ENCODE assay signal across 23 cellular contexts in the genomic region with DNA sequence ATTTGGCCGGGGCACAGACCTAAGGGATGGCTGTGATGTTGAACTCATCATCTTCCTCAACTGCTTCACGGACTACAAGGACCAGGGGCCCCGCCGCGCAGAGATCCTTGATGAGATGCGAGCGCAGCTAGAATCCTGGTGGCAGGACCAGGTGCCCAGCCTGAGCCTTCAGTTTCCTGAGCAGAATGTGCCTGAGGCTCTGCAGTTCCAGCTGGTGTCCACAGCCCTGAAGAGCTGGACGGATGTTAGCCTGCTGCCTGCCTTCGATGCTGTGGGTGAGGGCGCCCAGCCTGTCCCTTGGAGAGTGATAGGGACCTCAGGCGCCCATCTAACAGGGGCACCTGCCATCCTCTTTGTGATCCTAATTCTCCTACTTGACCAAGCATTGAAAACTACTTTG. TPM values are rescaled to one million over a fixed set of nuclear protein-coding genes. Genes with fewer than 3 reads are reported as not detected.
DNase-seq lines count a peak whose midpoint lies in the region; ATAC-seq and TF ChIP-seq lines count a peak whose summit lies in the region.
"Had no signal": no experiment of that assay in that cellular context is flagged by ENCODE, and none has a peak within 500 bp of the region (broad histone marks: within the 10 kb centered on the region; RNA-seq: fewer than 3 reads in every experiment).

No MANE protein-coding gene starts in this region.

- peak overlapping the region in 1 of 2 experiments; percentile 74; a peak in 2 of 4 replicates for H3K27ac ChIP-seq in SK-N-SH (ENCODE audit: low read depth in 2 of 2, low read length in 1 of 2)
- H3K27ac ChIP-seq in neuronal stem cell (replicated peaks; ENCODE audit: low read length), result no peak overlapping the region
- no peak overlapping the region for H3K27ac ChIP-seq in breast epithelium
- H3K27ac ChIP-seq: 22Rv1 had no signal

- H2AFZ ChIP-seq in SK-N-SH (ENCODE audit: low read depth) (no peak overlapping the region), neuronal stem cell (ENCODE audit: low read length) (no peak overlapping the region)

- POLR2A ChIA-PET in SK-N-SH (lab: Yijun Ruan, JAX) (no interaction called here), WTC11 (lab: Charles Lee) (no interaction called here)

- no peaks in the 10 kb centered on the region for H3K79me1 ChIP-seq in neuronal stem cell (ENCODE audit: low read depth, low read length)

- peak in 1 of 2 experiments; percentile 27; a peak in 1 of 4 replicates for TF ChIP-seq EP300 in SK-N-SH (IDR thresholded peaks at IDR 0.05; ENCODE audit: borderline replicate concordance in 1 of 2, low read depth in 1 of 2, low read length in 1 of 2)

- peak overlapping the region; percentile 75 for H2BK12ac ChIP-seq in neuronal stem cell (ENCODE audit: low read length)

- H3K23ac ChIP-seq in neuronal stem cell (ENCODE audit: low read depth, low read length, poor library complexity), result peak overlapping the region; percentile 17

- intact Hi-C loops in breast epithelium (cut with DNase I; ENCODE audit: low total_unique reads), result no loop called here

- no peaks in the 10 kb centered on the region for H3K36me3 ChIP-seq in SK-N-SH (replicated peaks in 1 of 2; ENCODE audit: control insufficient read depth in 1 of 2, insufficient read depth in 2 of 2, low read length in 1 of 2)
- no peaks in the 10 kb centered on the region for H3K36me3 ChIP-seq in neuronal stem cell (replicated peaks in 1 of 2; ENCODE audit: control insufficient read depth in 2 of 2, insufficient read depth in 2 of 2, low read length in 2 of 2)
- H3K36me3 ChIP-seq in breast epithelium, result no peaks in the 10 kb centered on the region

- H2BK15ac ChIP-seq in neuronal stem cell (ENCODE audit: low read length), result no peak overlapping the region

- no peaks in the 10 kb centered on the region for H3K9me2 ChIP-seq in SK-N-SH

- H3K79me2 ChIP-seq in SK-N-SH (ENCODE audit: insufficient read depth), result no peaks in the 10 kb centered on the region

- no peaks in the 10 kb centered on the region for H3K4me1 Mint-ChIP-seq in WTC11
- H3K4me1 Mint-ChIP-seq: B cell had no signal

- peaks cover 6% of the 10 kb centered on the region for H3K27me3 Mint-ChIP-seq in WTC11 (ENCODE audit: low read depth)
- H3K27me3 Mint-ChIP-seq: B cell; CD4-positive, CD25-positive, alpha-beta regulatory T cell; CD8-positive, alpha-beta memory T cell had no signal

- CTCF ChIA-PET in SK-N-SH (lab: Yijun Ruan, JAX), result interaction anchor here (1.2 to 1.4 kb wide), 4 partner anchors 11 to 34 kb away, joined by 3 to 5 read pairs (median 3); no protein-coding TSS in a partner anchor
- CTCF ChIA-PET in WTC11 (lab: Charles Lee), result no interaction called here

- TF ChIP-seq CTCF in SK-N-SH (IDR thresholded peaks at IDR 0.05), result no peak
- TF ChIP-seq CTCF in WTC11 (IDR thresholded peaks at IDR 0.05), result no peak
- TF ChIP-seq CTCF in breast epithelium (IDR thresholded peaks at IDR 0.05), result no peak

- no peak overlapping the region for H3K4me3 Mint-ChIP-seq in WTC11
- H3K4me3 Mint-ChIP-seq: B cell; CD4-positive, CD25-positive, alpha-beta regulatory T cell; CD8-positive, alpha-beta memory T cell had no signal

- peak overlapping the region; percentile 60 for H2BK5ac ChIP-seq in neuronal stem cell (ENCODE audit: low read length)

- DNase-seq in SK-N-SH, result peak; percentile 67
- DNase-seq in WTC11 (ENCODE audit: low spot score), result no peak
- no peak for DNase-seq in neuronal stem cell (ENCODE audit: low spot score)
- DNase-seq in breast epithelium (ENCODE audit: low spot score in 2 of 2), result no peak
- DNase-seq: C1 segment of cervical spinal cord; CD4-positive, CD25-positive, alpha-beta regulatory T cell; CD8-positive, alpha-beta memory T cell; COR-L47; DMS 273 treated with DMSO at 0.1 percent for 48 hours; DMS53; DND-41; EL; HCEC 1CT; IMR-90 had no signal

- H3K4me3 ChIP-seq in SK-N-SH (ENCODE audit: low read depth in 2 of 2, low read length in 1 of 2) (no peak overlapping the region), neuronal stem cell (ENCODE audit: low read length in 2 of 2) (no peak overlapping the region), breast epithelium (no peak overlapping the region)
- H3K4me3 ChIP-seq: GM12878, K562 had no signal

- TF ChIP-seq RAD21 in SK-N-SH (IDR thresholded peaks at IDR 0.05; ENCODE audit: low read length), result peak; percentile 16; the same call in 1 of the 2 replicates

- H3F3A ChIP-seq in SK-N-SH (replicated peaks; ENCODE audit: insufficient read depth), result no peaks in the 10 kb centered on the region

- no peaks in the 10 kb centered on the region for H3K36me3 Mint-ChIP-seq in WTC11

- H3K14ac ChIP-seq in neuronal stem cell (ENCODE audit: low read length), result no peak overlapping the region

- TF ChIP-seq POLR2A in breast epithelium (IDR thresholded peaks at IDR 0.05), result no peak

- H3K4me1 ChIP-seq in SK-N-SH (ENCODE audit: control insufficient read depth in 1 of 2, insufficient read depth in 2 of 2, low read depth in 1 of 2, low read length in 1 of 2), result peaks cover 0 to 16% of the 10 kb centered on the region in 2 experiments; a peak in 2 of 4 replicates
- no peaks in the 10 kb centered on the region for H3K4me1 ChIP-seq in neuronal stem cell (ENCODE audit: control insufficient read depth in 2 of 2, insufficient read depth in 1 of 2, low read depth in 1 of 2, low read length in 2 of 2)
- no peaks in the 10 kb centered on the region for H3K4me1 ChIP-seq in breast epithelium

- H4K91ac ChIP-seq in neuronal stem cell (ENCODE audit: low read depth, low read length, poor library complexity), result no peak overlapping the region

- peaks cover 4% of the 10 kb centered on the region; the same call in 1 of the 2 replicates for H3K9me3 Mint-ChIP-seq in WTC11

- H2AK5ac ChIP-seq in neuronal stem cell (ENCODE audit: low read depth, low read length), result no peak overlapping the region

- H3K4me2 ChIP-seq in SK-N-SH (no peak overlapping the region), neuronal stem cell (ENCODE audit: insufficient read depth, low read length, poor library complexity, severe bottlenecking) (no peak overlapping the region)

- no peaks in the 10 kb centered on the region for H4K20me1 ChIP-seq in SK-N-SH (ENCODE audit: insufficient read depth)

- no peak overlapping the region for H4K8ac ChIP-seq in neuronal stem cell (ENCODE audit: low read depth, low read length)

- ATAC-seq in SK-N-SH treated with all-trans-retinoic acid at 6 μM for 48 hours (no peak; the same call in 2 of the 3 replicates), WTC11 (0 out of 2 replicates have a peak, but pooled peaks have one; percentile 20), HG02642 (IDR thresholded peaks at IDR 0.05; ENCODE audit: poor library complexity, unreplicated experiment) (no peak), HG03097 (IDR thresholded peaks at IDR 0.05; ENCODE audit: low FRiP score, unreplicated experiment) (no peak)
- ATAC-seq: GM12878, K562 had no signal

- no peak overlapping the region for H3K27ac Mint-ChIP-seq in WTC11
- H3K27ac Mint-ChIP-seq: B cell; CD4-positive, CD25-positive, alpha-beta regulatory T cell; CD8-positive, alpha-beta memory T cell had no signal

- H3K18ac ChIP-seq in neuronal stem cell (ENCODE audit: low read length), result peak overlapping the region; percentile 76

- no peak overlapping the region for H3K4ac ChIP-seq in neuronal stem cell (ENCODE audit: low read length)

- H3K9ac ChIP-seq in SK-N-SH, result no peak overlapping the region
- no peak overlapping the region for H3K9ac ChIP-seq in neuronal stem cell (ENCODE audit: low read depth, low read length, poor library complexity)

- H3K9me3 ChIP-seq in SK-N-SH, result no peaks in the 10 kb centered on the region
- H3K9me3 ChIP-seq in neuronal stem cell (replicated peaks in 1 of 2; ENCODE audit: control insufficient read depth in 2 of 2, insufficient read depth in 1 of 2, low read depth in 1 of 2, low read length in 2 of 2), result no peaks in the 10 kb centered on the region
- no peaks in the 10 kb centered on the region for H3K9me3 ChIP-seq in breast epithelium

- no peak overlapping the region for H2BK120ac ChIP-seq in neuronal stem cell (ENCODE audit: low read depth, low read length)

- 72% methylated on average over 8 of the region's 11 CpGs for WGBS in SK-N-SH (ENCODE audit: low lambda C conversion rate)
- WGBS in neuronal stem cell (ENCODE audit: extremely low coverage in 2 of 2, insufficient read length in 2 of 2, insufficient replicate concordance in 1 of 2), 2 donors, result no CpG with 5 or more reads among the region's 11 CpGs

- H3K27me3 ChIP-seq in SK-N-SH (ENCODE audit: insufficient read depth) (no peaks in the 10 kb centered on the region), neuronal stem cell (ENCODE audit: control insufficient read depth in 3 of 3, insufficient read depth in 3 of 3, low read depth in 1 of 3, low read length in 3 of 3) (no peaks in the 10 kb centered on the region), breast epithelium (no peaks in the 10 kb centered on the region)

TF ChIP-seq in SK-N-SH, 30 proteins besides CTCF, POLR2A, EP300 and RAD21:
- TF ChIP-seq GATA2 (CRISPR knock-in tag; IDR thresholded peaks at IDR 0.05) (peak; percentile 48; the same call in 1 of the 2 replicates), EZH2phosphoT487 (IDR thresholded peaks at IDR 0.05; ENCODE audit: borderline replicate concordance, low read depth) (no peak)

TF ChIP-seq in WTC11, 78 proteins besides CTCF, POLR2A, EP300 and RAD21:
- no peak for TF ChIP-seq SMAD4 (CRISPR knock-in tag; IDR thresholded peaks at IDR 0.05)
- TF ChIP-seq PRRX2 (CRISPR knock-in tag; IDR thresholded peaks at IDR 0.05), result no peak

RNA-seq across cellular contexts. Expression of a gene that starts 12.4 kb away (rescaled TPM):
- polyA plus RNA-seq in SK-N-SH (2012; rRNA removed), result 3.0 TPM in 2 replicates
- 1.7 and 2.7 TPM in 2 replicates for polyA plus RNA-seq in SK-N-SH (2012; cell fraction: cytosol; rRNA removed)
- polyA plus RNA-seq in SK-N-SH (2012; cell fraction: nucleus; rRNA removed), result 2.9 and 3.3 TPM in 2 replicates
- 1.2 to 1.6 TPM (median 1.4 TPM) in 3 replicates for total RNA-seq in WTC11 (2021)
- polyA plus RNA-seq in neuronal stem cell (2013, experiment 1 of 2), result 0.01 TPM
- polyA plus RNA-seq in neuronal stem cell (2013, experiment 2 of 2), result 0.03 TPM
- 10 to 100 TPM in 1 of 3 donors, 1 to 10 TPM in 2; 5.2 to 15.1 (median 5.9) TPM for total RNA-seq in breast epithelium

RNA-seq across cellular contexts. Expression of a gene that starts 27.6 kb away (rescaled TPM):
- polyA plus RNA-seq in SK-N-SH (2012; rRNA removed), result 0.02 TPM in 1 of 2 replicates, not detected in the other
- polyA plus RNA-seq in SK-N-SH (2012; cell fraction: cytosol; rRNA removed), result under 0.01 and 0.01 TPM in 2 replicates
- 0.01 TPM in 1 of 2 replicates, not detected in the other for polyA plus RNA-seq in SK-N-SH (2012; cell fraction: nucleus; rRNA removed)
- 0.27 to 0.48 TPM (median 0.28 TPM) in 3 replicates for total RNA-seq in WTC11 (2021)
- 0.01 TPM for polyA plus RNA-seq in neuronal stem cell (2013, experiment 1 of 2)
- not detected for polyA plus RNA-seq in neuronal stem cell (2013, experiment 2 of 2)
- total RNA-seq in breast epithelium, result 1 to 10 TPM; 6.2 to 9.5 (median 7.9) TPM
- total RNA-seq: A673, G401 had no signal
- polyA plus RNA-seq: IMR-90 had no signal

RNA-seq across cellular contexts. Expression of a gene that starts 43.9 kb away (rescaled TPM):
- polyA plus RNA-seq in SK-N-SH (2012; rRNA removed), result 1.1 and 1.3 TPM in 2 replicates
- polyA plus RNA-seq in SK-N-SH (2012; cell fraction: cytosol; rRNA removed), result 1.1 and 1.9 TPM in 2 replicates
- polyA plus RNA-seq in SK-N-SH (2012; cell fraction: nucleus; rRNA removed), result 1.1 and 1.4 TPM in 2 replicates
- 0.24 to 0.30 TPM (median 0.27 TPM) in 3 replicates for total RNA-seq in WTC11 (2021)
- polyA plus RNA-seq in neuronal stem cell (2013, experiment 1 of 2), result not detected
- not detected for polyA plus RNA-seq in neuronal stem cell (2013, experiment 2 of 2)
- total RNA-seq in breast epithelium, result 10 to 100 TPM; 21.4 to 39.4 (median 23.3) TPM
- total RNA-seq: G401, IMR-90 had no signal
- polyA plus RNA-seq: IMR-90 had no signal

Comparison
In these comparisons a context has a peak if more than half of its experiments do, and no peak if none do; other contexts are left out.
1. RNA of a gene that starts 43.9 kb away (total RNA-seq): 21.4 to 39.4 TPM in breast epithelium; 0.24 to 0.30 TPM in WTC11; every median in the first group is over 10 times any median in the second.